ENCODE assay signal across 11 cellular contexts in genomic region chr7:27113991-27114866, GRCh38. TPM values are rescaled to one million over a fixed set of nuclear protein-coding genes. Genes with fewer than 3 reads are reported as not detected.
DNase-seq lines count a peak whose midpoint lies in the region; FAIRE-seq and TF ChIP-seq lines count a peak whose summit lies in the region.
"Had no signal": no experiment of that assay in that cellular context is flagged by ENCODE, and none has a peak within 500 bp of the region (broad histone marks: within the 10 kb centered on the region; RNA-seq: fewer than 3 reads in every experiment).

No MANE protein-coding gene starts in this region.

- no peaks in the 10 kb centered on the region for H3K9me3 Mint-ChIP-seq in nephron
- H3K9me3 Mint-ChIP-seq: CD4-positive, CD25-positive, alpha-beta regulatory T cell had no signal

- intact Hi-C loops in endothelial cell of umbilical vein (cut with micrococcal nuclease) = loop anchor here (10.0 kb wide), 1 partner anchor 959 kb away; the partner anchor contains the start of gene NFE2L3

- TF ChIP-seq POLR2A in endothelial cell of umbilical vein (IDR thresholded peaks at IDR 0.05; ENCODE audit: low read depth, low read length) = no peak

- H3K4me3 Mint-ChIP-seq in nephron = peak overlapping the region; percentile 90 to 93 (median 91)
- H3K4me3 Mint-ChIP-seq: CD4-positive, CD25-positive, alpha-beta regulatory T cell had no signal

- no peaks in the 10 kb centered on the region for H4K20me1 ChIP-seq in endothelial cell of umbilical vein (replicated peaks; ENCODE audit: control insufficient read depth, extremely low read depth, insufficient read depth, low read length)

- POLR2A ChIA-PET in AG04449 (lab: Yijun Ruan, JAX) (no interaction called here), endothelial cell of umbilical vein (lab: Charles Lee) (interaction anchor here (0.6 to 1.3 kb wide), 3 partner anchors 9 to 315 kb away, joined by 4 to 6 read pairs (median 5); no protein-coding TSS in a partner anchor)

- BruUV-seq in endothelial cell of umbilical vein (replicated peaks; lab: Mats Ljungman, UMichigan) = TSS peak; percentile 44

- DNase-seq in AG04449 (ENCODE audit: low read depth, low spot score) (no peak), NCI-H146 treated with DMSO at 0.1 percent for 48 hours (lab: John Stamatoyannopoulos, UW; ENCODE audit: unreplicated experiment) (peak; percentile 10), endothelial cell of umbilical vein (ENCODE audit: low read depth, low spot score) (peak; percentile 75), MV-4-11 (lab: John Stamatoyannopoulos, UW) (no peak), NCI-H446 (lab: John Stamatoyannopoulos, UW) (no peak), MG63 (no peak), iPS-NIHi7 (ENCODE audit: extremely low spot score) (no peak)
- DNase-seq: CD4-positive, CD25-positive, alpha-beta regulatory T cell; foreskin melanocyte; stimulated activated CD4-positive, alpha-beta T cell treated with anti-CD3 and anti-CD28 coated beads, Interleukin-1b, Interleukin-23, amount 100 ng/mL, for 48 hours had no signal

- H3K9me3 ChIP-seq in endothelial cell of umbilical vein (replicated peaks; ENCODE audit: control insufficient read depth, insufficient read depth, low read length) (no peaks in the 10 kb centered on the region), MG63 (no peaks in the 10 kb centered on the region)

- CTCF ChIA-PET in AG04449 (lab: Yijun Ruan, JAX) (interaction anchor here (0.9 to 2.2 kb wide), 3 partner anchors 20 to 48 kb away, joined by 3 to 6 read pairs (median 3); no protein-coding TSS in a partner anchor), endothelial cell of umbilical vein (lab: Charles Lee) (interaction anchor here (0.6 to 9.1 kb wide), 12 partner anchors 8 to 745 kb away, joined by 3 to 70 read pairs (median 6); partner anchors contain the start of genes HOXA1 and HOXA5)

- no peak for TF ChIP-seq CTCF in AG04449 (IDR thresholded peaks at IDR 0.05; ENCODE audit: insufficient read depth, low read length, missing control alignments)
- no peak for TF ChIP-seq CTCF in endothelial cell of umbilical vein (IDR thresholded peaks at IDR 0.05; ENCODE audit: extremely low read depth in 1 of 2, insufficient read depth in 1 of 2, low read depth in 1 of 2, low read length in 2 of 2)
- TF ChIP-seq CTCF in nephron (IDR thresholded peaks at IDR 0.05; ENCODE audit: unreplicated experiment in 3 of 3) = no peak

- peak overlapping the region; percentile 40 for H3K4me3 ChIP-seq in AG04449 (ENCODE audit: low read depth, low read length)
- H3K4me3 ChIP-seq in endothelial cell of umbilical vein (replicated peaks in 1 of 3; ENCODE audit: insufficient read depth in 1 of 3, low read depth in 1 of 3, low read length in 3 of 3) = peak overlapping the region; percentile 55 to 95 (median 88)
- no peak overlapping the region for H3K4me3 ChIP-seq in MG63

- peak overlapping the region; percentile 98 for H3K27ac ChIP-seq in endothelial cell of umbilical vein (ENCODE audit: insufficient read depth, low read depth, low read length)

- H3K27ac Mint-ChIP-seq in nephron = peak overlapping the region; percentile 98 to 100 (median 99)
- H3K27ac Mint-ChIP-seq: CD4-positive, CD25-positive, alpha-beta regulatory T cell had no signal

- peaks cover 56% of the 10 kb centered on the region for H3K36me3 Mint-ChIP-seq in nephron (ENCODE audit: low read depth)
- H3K36me3 Mint-ChIP-seq: CD4-positive, CD25-positive, alpha-beta regulatory T cell had no signal

- FAIRE-seq in endothelial cell of umbilical vein (lab: Jason Lieb, UNC) = peak; percentile 46

- H3K27me3 Mint-ChIP-seq in nephron (ENCODE audit: low read depth) = peaks cover 15% of the 10 kb centered on the region

- no peak overlapping the region for H2AFZ ChIP-seq in endothelial cell of umbilical vein (ENCODE audit: low read depth, low read length)

- H3K4me2 ChIP-seq in endothelial cell of umbilical vein (ENCODE audit: insufficient read depth, low read length) = peak overlapping the region; percentile 99

- H3K27me3 ChIP-seq in endothelial cell of umbilical vein (ENCODE audit: control insufficient read depth in 2 of 2, insufficient read depth in 2 of 2, low read length in 2 of 2) = no peaks in the 10 kb centered on the region
- no peaks in the 10 kb centered on the region for H3K27me3 ChIP-seq in MG63

- no peaks in the 10 kb centered on the region for H3K9me1 ChIP-seq in endothelial cell of umbilical vein (replicated peaks; ENCODE audit: control insufficient read depth, extremely low read depth, insufficient read depth, low read length)

- peaks cover 65% of the 10 kb centered on the region for H3K4me1 Mint-ChIP-seq in nephron
- H3K4me1 Mint-ChIP-seq: CD4-positive, CD25-positive, alpha-beta regulatory T cell had no signal

- H3K79me2 ChIP-seq in endothelial cell of umbilical vein (ENCODE audit: control insufficient read depth, insufficient read depth, low read length) = peaks cover 89% of the 10 kb centered on the region

- dilution Hi-C loops in endothelial cell of umbilical vein (cut with MboI; ENCODE audit: extremely low pct_ligation_motif_present, low sequenced_read_pairs) = no loop called here

- peaks cover 0 to 5% of the 10 kb centered on the region in 2 experiments for H3K36me3 ChIP-seq in endothelial cell of umbilical vein (ENCODE audit: control insufficient read depth in 2 of 2, extremely low read depth in 1 of 2, insufficient read depth in 2 of 2, low read length in 2 of 2)
- no peaks in the 10 kb centered on the region for H3K36me3 ChIP-seq in MG63

- H3K9ac ChIP-seq in endothelial cell of umbilical vein (replicated peaks; ENCODE audit: extremely low read depth, insufficient read depth, low read length) = peak overlapping the region; percentile 97

- peaks cover 72% of the 10 kb centered on the region for H3K4me1 ChIP-seq in endothelial cell of umbilical vein (ENCODE audit: control insufficient read depth, extremely low read depth, insufficient read depth, low read length)

RNA-seq across cellular contexts. Expression of gene HOXA2, which starts 11.7 kb away (rescaled TPM):
- total RNA-seq in endothelial cell of umbilical vein = 2.2 and 2.3 TPM in 2 replicates
- polyA plus RNA-seq in endothelial cell of umbilical vein = 1.6 and 1.9 TPM in 2 replicates
- polyA plus RNA-seq in endothelial cell of umbilical vein (2011; cell fraction: cytosol; rRNA removed) = 1.2 and 1.4 TPM in 2 replicates
- polyA plus RNA-seq in endothelial cell of umbilical vein (2011; cell fraction: nucleus; rRNA removed) = 4.1 and 4.8 TPM in 2 replicates
- 1.1 and 2.0 TPM in 2 replicates for polyA plus RNA-seq in endothelial cell of umbilical vein (2012)
- polyA minus RNA-seq in endothelial cell of umbilical vein = 0.68 and 0.98 TPM in 2 replicates
- polyA minus RNA-seq in endothelial cell of umbilical vein (2011; cell fraction: cytosol; rRNA and poly(A)+ RNA removed) = not detected
- polyA minus RNA-seq in endothelial cell of umbilical vein (2011; cell fraction: nucleus; rRNA and poly(A)+ RNA removed) = 2.5 and 3.0 TPM in 2 replicates
- total RNA-seq in MG63 (2014; rRNA removed; shearing (Covaris generic); ENCODE audit: low replicate concordance) = 0.35 TPM in 1 of 2 replicates, not detected in the other
- total RNA-seq: CD4-positive, CD25-positive, alpha-beta regulatory T cell had no signal

RNA-seq across cellular contexts. Expression of gene HOXA4, which starts 16.3 kb away (rescaled TPM):
- 7.5 and 8.1 TPM in 2 replicates for total RNA-seq in endothelial cell of umbilical vein
- 4.9 and 5.8 TPM in 2 replicates for polyA plus RNA-seq in endothelial cell of umbilical vein
- polyA plus RNA-seq in endothelial cell of umbilical vein (2011; cell fraction: cytosol; rRNA removed) = 5.1 and 5.7 TPM in 2 replicates
- 16.7 and 22.7 TPM in 2 replicates for polyA plus RNA-seq in endothelial cell of umbilical vein (2011; cell fraction: nucleus; rRNA removed)
- 10.9 and 15.8 TPM in 2 replicates for polyA plus RNA-seq in endothelial cell of umbilical vein (2012)
- 2.7 TPM in 2 replicates for polyA minus RNA-seq in endothelial cell of umbilical vein
- not detected for polyA minus RNA-seq in endothelial cell of umbilical vein (2011; cell fraction: cytosol; rRNA and poly(A)+ RNA removed)
- 6.6 and 7.0 TPM in 2 replicates for polyA minus RNA-seq in endothelial cell of umbilical vein (2011; cell fraction: nucleus; rRNA and poly(A)+ RNA removed)
- 1.5 TPM in 1 of 2 replicates, not detected in the other for total RNA-seq in MG63 (2014; rRNA removed; shearing (Covaris generic); ENCODE audit: low replicate concordance)
- total RNA-seq: CD4-positive, CD25-positive, alpha-beta regulatory T cell had no signal

RNA-seq across cellular contexts. Expression of gene HOXA1, which starts 18.4 kb away (rescaled TPM):
- 1.5 and 2.4 TPM in 2 replicates for total RNA-seq in endothelial cell of umbilical vein
- 1.2 and 1.5 TPM in 2 replicates for polyA plus RNA-seq in endothelial cell of umbilical vein
- 0.99 and 1.2 TPM in 2 replicates for polyA plus RNA-seq in endothelial cell of umbilical vein (2011; cell fraction: cytosol; rRNA removed)
- polyA plus RNA-seq in endothelial cell of umbilical vein (2011; cell fraction: nucleus; rRNA removed) = 1.5 and 1.6 TPM in 2 replicates
- polyA plus RNA-seq in endothelial cell of umbilical vein (2012) = 1.4 and 2.3 TPM in 2 replicates
- polyA minus RNA-seq in endothelial cell of umbilical vein = 0.89 and 1.3 TPM in 2 replicates
- not detected for polyA minus RNA-seq in endothelial cell of umbilical vein (2011; cell fraction: cytosol; rRNA and poly(A)+ RNA removed)
- 1.1 and 1.3 TPM in 2 replicates for polyA minus RNA-seq in endothelial cell of umbilical vein (2011; cell fraction: nucleus; rRNA and poly(A)+ RNA removed)
- 0.27 and 1.1 TPM in 2 replicates for total RNA-seq in MG63 (2014; rRNA removed; shearing (Covaris generic); ENCODE audit: low replicate concordance)

RNA-seq across cellular contexts. Expression of gene HOXA5, which starts 29.3 kb away (rescaled TPM):
- 18.8 and 21.4 TPM in 2 replicates for total RNA-seq in endothelial cell of umbilical vein
- 18.6 and 22.1 TPM in 2 replicates for polyA plus RNA-seq in endothelial cell of umbilical vein
- 15.7 and 18.5 TPM in 2 replicates for polyA plus RNA-seq in endothelial cell of umbilical vein (2011; cell fraction: cytosol; rRNA removed)
- 29.1 and 32.2 TPM in 2 replicates for polyA plus RNA-seq in endothelial cell of umbilical vein (2011; cell fraction: nucleus; rRNA removed)
- polyA plus RNA-seq in endothelial cell of umbilical vein (2012) = 19.5 and 28.4 TPM in 2 replicates
- 12.0 and 16.8 TPM in 2 replicates for polyA minus RNA-seq in endothelial cell of umbilical vein
- 1.3 TPM for polyA minus RNA-seq in endothelial cell of umbilical vein (2011; cell fraction: cytosol; rRNA and poly(A)+ RNA removed)
- polyA minus RNA-seq in endothelial cell of umbilical vein (2011; cell fraction: nucleus; rRNA and poly(A)+ RNA removed) = 10.0 and 11.6 TPM in 2 replicates
- total RNA-seq in MG63 (2014; rRNA removed; shearing (Covaris generic); ENCODE audit: low replicate concordance) = 1.7 and 2.7 TPM in 2 replicates
- total RNA-seq: CD4-positive, CD25-positive, alpha-beta regulatory T cell had no signal
- polyA plus RNA-seq: CD4-positive, CD25-positive, alpha-beta regulatory T cell had no signal

RNA-seq across cellular contexts. Expression of gene HOXA6, which starts 33.3 kb away (rescaled TPM):
- total RNA-seq in endothelial cell of umbilical vein = 17.9 and 20.7 TPM in 2 replicates
- polyA plus RNA-seq in endothelial cell of umbilical vein = 7.8 and 10.0 TPM in 2 replicates
- polyA plus RNA-seq in endothelial cell of umbilical vein (2011; cell fraction: cytosol; rRNA removed) = 5.0 and 6.7 TPM in 2 replicates
- polyA plus RNA-seq in endothelial cell of umbilical vein (2011; cell fraction: nucleus; rRNA removed) = 15.6 and 19.9 TPM in 2 replicates
- polyA plus RNA-seq in endothelial cell of umbilical vein (2012) = 6.1 and 6.2 TPM in 2 replicates
- 6.1 and 6.7 TPM in 2 replicates for polyA minus RNA-seq in endothelial cell of umbilical vein
- not detected for polyA minus RNA-seq in endothelial cell of umbilical vein (2011; cell fraction: cytosol; rRNA and poly(A)+ RNA removed)
- 8.4 and 18.0 TPM in 2 replicates for polyA minus RNA-seq in endothelial cell of umbilical vein (2011; cell fraction: nucleus; rRNA and poly(A)+ RNA removed)
- 0.82 and 5.1 TPM in 2 replicates for total RNA-seq in MG63 (2014; rRNA removed; shearing (Covaris generic); ENCODE audit: low replicate concordance)
- total RNA-seq: CD4-positive, CD25-positive, alpha-beta regulatory T cell had no signal
- polyA plus RNA-seq: CD4-positive, CD25-positive, alpha-beta regulatory T cell had no signal

Comparison
In these comparisons a context has a peak if more than half of its experiments do, and no peak if none do; other contexts are left out.
1. DNase-seq: peak in NCI-H146 treated with DMSO at 0.1 percent for 48 hours (single experiment) and endothelial cell of umbilical vein (single experiment); none in AG04449 (single experiment), MV-4-11 (single experiment), NCI-H446 (0 of 2), MG63 (single experiment) and iPS-NIHi7 (single experiment).